Comparison of ENCODE assay signal across 8 cellular contexts in the genomic region with DNA sequence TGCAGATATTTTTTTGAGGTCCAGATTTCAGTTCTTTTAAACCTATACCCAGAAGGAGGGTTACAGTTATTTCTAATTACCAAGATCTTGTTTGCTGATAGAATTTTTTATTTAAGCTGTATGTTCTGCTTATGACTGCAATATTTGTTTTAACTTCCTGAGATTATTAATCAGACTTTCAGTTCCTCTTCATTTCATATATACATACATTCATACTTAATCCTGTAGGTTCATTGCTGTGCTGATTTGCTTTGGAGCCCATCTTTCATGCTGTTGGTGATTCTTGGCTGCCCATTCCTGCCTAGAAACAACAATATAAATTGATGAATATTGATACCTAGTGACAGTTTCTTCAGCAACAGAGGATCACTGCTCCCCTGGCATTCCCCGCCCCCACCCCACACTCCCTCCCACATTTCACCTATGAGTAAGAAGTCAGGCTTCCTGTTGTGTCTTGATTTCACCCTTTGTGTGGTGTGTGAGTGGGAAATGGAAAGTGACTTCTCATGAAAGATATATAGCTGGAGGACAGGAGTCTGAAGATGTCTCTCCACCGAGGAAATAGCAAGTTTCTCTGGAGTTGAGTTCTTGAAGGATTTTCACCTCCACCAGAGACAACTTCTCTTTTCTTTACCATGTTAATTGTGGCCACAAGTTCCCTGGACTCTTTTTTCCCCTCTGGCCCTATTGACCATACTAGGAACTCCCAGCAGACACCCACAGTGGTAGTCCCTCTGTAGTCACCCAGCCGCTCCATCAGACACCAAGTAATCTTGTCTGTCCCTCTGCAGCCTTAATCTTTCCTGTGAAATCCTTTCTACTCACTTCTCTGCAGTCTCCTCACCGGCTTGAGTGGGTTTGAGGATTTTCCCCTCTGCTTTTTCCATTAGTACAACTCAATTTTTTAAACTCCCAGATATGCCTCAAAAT.
DNase-seq lines count a peak whose midpoint lies in the region; ATAC-seq lines count a peak whose summit lies in the region.

No MANE protein-coding gene starts in this region.

- H3K36me3 Mint-ChIP-seq in stimulated activated naive CD8-positive, alpha-beta T cell treated with anti-CD3 and anti-CD28 coated beads, Interleukin-15, Interleukin-2, amounts not matched to agents 100 ng/mL and 50 ng/mL, for 24 hours (ENCODE audit: low read depth), result no peaks in the 10 kb centered on the region
- H3K36me3 Mint-ChIP-seq in immature natural killer cell, result no peaks in the 10 kb centered on the region

- intact Hi-C loops in left cardiac atrium (cut with DNase I), result no loop called here

- DNase-seq in activated T-cell treated with anti-CD3 and anti-CD28 coated beads for 1 hour (ENCODE audit: low read depth), result peak; percentile 30
- DNase-seq in activated T-cell treated with anti-CD3 and anti-CD28 coated beads for 4 hours, result no peak
- DNase-seq in activated T-helper 9 cell treated with anti-CD3 and anti-CD28 coated beads, Interleukin-2, amount 50 U/mL, for 16 hours (ENCODE audit: low read depth), result peak; percentile 14
- DNase-seq in GOT3 (lab: John Stamatoyannopoulos, UW), result no peak
- no peak for DNase-seq in immature natural killer cell
- DNase-seq in left cardiac atrium, result no peak

- peak overlapping the region; percentile 91 for H3K27ac Mint-ChIP-seq in stimulated activated naive CD8-positive, alpha-beta T cell treated with anti-CD3 and anti-CD28 coated beads, Interleukin-15, Interleukin-2, amounts not matched to agents 100 ng/mL and 50 ng/mL, for 24 hours
- H3K27ac Mint-ChIP-seq in immature natural killer cell, result no peak overlapping the region

- ATAC-seq in HG03135 (IDR thresholded peaks at IDR 0.05; ENCODE audit: unreplicated experiment) (peak; percentile 73), left cardiac atrium (no peak)

- H3K9me3 Mint-ChIP-seq in stimulated activated naive CD8-positive, alpha-beta T cell treated with anti-CD3 and anti-CD28 coated beads, Interleukin-15, Interleukin-2, amounts not matched to agents 100 ng/mL and 50 ng/mL, for 24 hours, result no peaks in the 10 kb centered on the region
- no peaks in the 10 kb centered on the region for H3K9me3 Mint-ChIP-seq in immature natural killer cell

- H3K4me3 Mint-ChIP-seq in stimulated activated naive CD8-positive, alpha-beta T cell treated with anti-CD3 and anti-CD28 coated beads, Interleukin-15, Interleukin-2, amounts not matched to agents 100 ng/mL and 50 ng/mL, for 24 hours, result peak overlapping the region; percentile 63
- peak overlapping the region in 1 of 5 donors; percentile 10 for H3K4me3 Mint-ChIP-seq in immature natural killer cell

- no peaks in the 10 kb centered on the region for H3K27me3 Mint-ChIP-seq in stimulated activated naive CD8-positive, alpha-beta T cell treated with anti-CD3 and anti-CD28 coated beads, Interleukin-15, Interleukin-2, amounts not matched to agents 100 ng/mL and 50 ng/mL, for 24 hours
- H3K27me3 Mint-ChIP-seq in immature natural killer cell (ENCODE audit: low read depth in 3 of 3), result peaks cover 5 to 9% (median 8%) of the 10 kb centered on the region in 3 donors

- peaks cover 49% of the 10 kb centered on the region for H3K4me1 Mint-ChIP-seq in stimulated activated naive CD8-positive, alpha-beta T cell treated with anti-CD3 and anti-CD28 coated beads, Interleukin-15, Interleukin-2, amounts not matched to agents 100 ng/mL and 50 ng/mL, for 24 hours (ENCODE audit: low read depth)
- peaks cover 5 to 13% of the 10 kb centered on the region in 2 donors for H3K4me1 Mint-ChIP-seq in immature natural killer cell

Comparison
In these comparisons a context has a peak if more than half of its experiments do, and no peak if none do; other contexts are left out.
1. DNase-seq: peak in activated T-cell treated with anti-CD3 and anti-CD28 coated beads for 1 hour (single experiment) and activated T-helper 9 cell treated with anti-CD3 and anti-CD28 coated beads, Interleukin-2, amount 50 U/mL, for 16 hours (single experiment); none in activated T-cell treated with anti-CD3 and anti-CD28 coated beads for 4 hours (single experiment), GOT3 (single experiment), immature natural killer cell (0 of 3) and left cardiac atrium (single experiment).